Comparison of ENCODE assay signal across 12 cellular contexts in genomic region chr14:68704736-68705720, GRCh38.
A peak's percentile ranks its signal among the peaks of the same experiment; 100 is the strongest.
DNase-seq lines count a peak whose midpoint lies in the region; ATAC-seq and TF ChIP-seq lines count a peak whose summit lies in the region.
"Had no signal": no experiment of that assay in that cellular context is flagged by ENCODE, and none has a peak within 500 bp of the region (broad histone marks: within the 10 kb centered on the region; RNA-seq: fewer than 3 reads in every experiment).

No MANE protein-coding gene starts in this region.

- 65% methylated on average over 16 of the region's 16 CpGs for WGBS in prostate gland

- peak; percentile 57 for DNase-seq in Daoy (ENCODE audit: low read depth)
- DNase-seq in RWPE1 (ENCODE audit: low spot score), result peak; percentile 46
- DNase-seq in fibroblast of pulmonary artery (ENCODE audit: low read depth), result peak; percentile 42
- peak; percentile 39 for DNase-seq in prostate gland (ENCODE audit: low spot score)
- no peak for DNase-seq in gastrocnemius medialis
- DNase-seq: activated T-cell treated with anti-CD3 and anti-CD28 coated beads, Interleukin-2, amount 50 U/mL, for 24 hours; NCI-H1436 treated with DMSO at 0.1 percent for 48 hours; stimulated activated CD4-positive, alpha-beta T cell treated with anti-CD3 and anti-CD28 coated beads, Interleukin-1b, Interleukin-23, amount 100 ng/mL, for 48 hours had no signal

- H3K27ac ChIP-seq in RWPE1 (peak overlapping the region; percentile 91), prostate gland (peak overlapping the region; percentile 27 to 44), gastrocnemius medialis (no peak overlapping the region)

- H3K36me3 ChIP-seq in prostate gland (no peaks in the 10 kb centered on the region), gastrocnemius medialis (no peaks in the 10 kb centered on the region)

- TF ChIP-seq POLR2A in prostate gland (IDR thresholded peaks at IDR 0.05), result no peak
- TF ChIP-seq POLR2A in gastrocnemius medialis (IDR thresholded peaks at IDR 0.05), result no peak

- H3K9me3 ChIP-seq in prostate gland (no peaks in the 10 kb centered on the region), gastrocnemius medialis (no peaks in the 10 kb centered on the region)

- TF ChIP-seq CTCF in RWPE1 (conservative IDR thresholded peaks at IDR 0.05; ENCODE audit: low read depth) (no peak), fibroblast of pulmonary artery (IDR thresholded peaks at IDR 0.05; ENCODE audit: low read length, missing control alignments) (no peak), prostate gland (IDR thresholded peaks at IDR 0.05) (no peak), gastrocnemius medialis (IDR thresholded peaks at IDR 0.05 in 4 of 5, conservative IDR thresholded peaks at IDR 0.05 in 1 of 5) (no peak)

- in situ Hi-C loops in gastrocnemius medialis (cut with MboI; ENCODE audit: low sequenced_read_pairs in 4 of 4), result no loop called here

- H3K27me3 ChIP-seq in prostate gland (replicated peaks; ENCODE audit: insufficient read depth) (no peaks in the 10 kb centered on the region), gastrocnemius medialis (no peaks in the 10 kb centered on the region)

- POLR2A ChIA-PET in RWPE1 (lab: Yijun Ruan, JAX; ENCODE audit: low non-redundant PET), result interaction anchor here (0.5 to 0.6 kb wide), 2 partner anchors 16 to 83 kb away, joined by 3 read pairs; no protein-coding TSS in a partner anchor

- no peak for ATAC-seq in HG02852 (IDR thresholded peaks at IDR 0.05; ENCODE audit: unreplicated experiment)
- no peak for ATAC-seq in GM21528 (IDR thresholded peaks at IDR 0.05; ENCODE audit: low FRiP score, unreplicated experiment)
- ATAC-seq in gastrocnemius medialis, result no peak
- no peak for ATAC-seq in HG03354 (IDR thresholded peaks at IDR 0.05; ENCODE audit: poor library complexity, severe bottlenecking, unreplicated experiment)
- ATAC-seq: naive thymus-derived CD8-positive, alpha-beta T cell had no signal

- H3K4me1 ChIP-seq in prostate gland (replicated peaks) (peaks cover 4% of the 10 kb centered on the region), gastrocnemius medialis (no peaks in the 10 kb centered on the region)

- intact Hi-C loops in prostate gland (cut with DNase I), result no loop called here
- intact Hi-C loops in gastrocnemius medialis (cut with DNase I; ENCODE audit: low total_unique reads), result no loop called here

- CTCF ChIA-PET in RWPE1 (lab: Yijun Ruan, JAX), result no interaction called here

- H3K4me3 ChIP-seq in fibroblast of pulmonary artery (replicated peaks; ENCODE audit: low read depth, low read length), result no peak overlapping the region
- H3K4me3 ChIP-seq in prostate gland, result no peak overlapping the region
- H3K4me3 ChIP-seq in gastrocnemius medialis, result no peak overlapping the region

Comparison
In these comparisons a context has a peak if more than half of its experiments do, and no peak if none do; other contexts are left out.
1. DNase-seq: peak in Daoy (single experiment), RWPE1 (single experiment), fibroblast of pulmonary artery (single experiment) and prostate gland (single experiment); none in gastrocnemius medialis (0 of 2).
2. H3K27ac ChIP-seq: peak in RWPE1 (single experiment) and prostate gland (2 of 2); none in gastrocnemius medialis (0 of 4).